In the genomic region with DNA sequence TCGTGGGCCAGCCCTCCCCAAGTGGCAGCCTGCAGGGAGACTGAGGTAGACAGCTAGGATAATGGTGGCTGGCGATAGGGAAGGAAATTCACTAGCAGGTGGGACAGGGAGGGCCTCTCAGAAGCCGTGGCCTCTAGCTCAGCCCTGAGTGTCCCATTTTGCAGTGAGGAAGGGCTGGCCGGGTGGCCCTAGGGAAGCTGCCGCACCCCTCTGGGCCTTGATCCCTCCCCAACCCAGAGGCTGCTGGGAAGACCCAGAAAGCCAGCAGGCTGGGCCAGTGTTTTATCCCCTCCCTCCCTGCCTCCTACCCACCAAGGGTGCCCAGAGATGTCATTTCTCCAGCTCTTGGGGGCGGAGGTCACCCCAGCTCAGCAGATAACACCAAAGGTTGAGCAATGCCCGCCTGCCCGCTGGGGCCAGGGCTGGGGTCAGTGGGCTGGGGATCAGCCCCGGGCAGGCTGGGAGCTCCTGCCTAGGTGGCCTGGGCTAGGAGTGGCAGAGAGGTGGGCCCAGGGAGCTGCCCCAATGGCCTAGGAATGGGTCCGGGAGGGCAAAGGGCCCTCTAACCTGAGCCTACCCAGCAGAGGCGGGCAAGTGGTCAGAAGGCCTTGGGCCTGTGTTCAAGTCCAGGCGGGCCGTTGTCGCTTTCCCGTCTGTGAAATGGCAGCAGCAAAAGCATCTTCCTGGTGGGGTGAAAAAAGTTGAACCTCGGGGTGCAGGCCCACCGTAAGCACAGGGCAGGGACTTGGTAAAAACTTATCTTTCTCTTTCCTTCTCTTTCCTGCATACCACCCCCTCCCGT, we compare ENCODE assay signal across 1 cellular context.
TF ChIP-seq lines count a peak whose summit lies in the region.

No MANE protein-coding gene starts in this region.

TF ChIP-seq in HepG2, 621 proteins besides CTCF, POLR2A, EP300 and RAD21 (continued from another document):
- TF ChIP-seq, protein P1, sequence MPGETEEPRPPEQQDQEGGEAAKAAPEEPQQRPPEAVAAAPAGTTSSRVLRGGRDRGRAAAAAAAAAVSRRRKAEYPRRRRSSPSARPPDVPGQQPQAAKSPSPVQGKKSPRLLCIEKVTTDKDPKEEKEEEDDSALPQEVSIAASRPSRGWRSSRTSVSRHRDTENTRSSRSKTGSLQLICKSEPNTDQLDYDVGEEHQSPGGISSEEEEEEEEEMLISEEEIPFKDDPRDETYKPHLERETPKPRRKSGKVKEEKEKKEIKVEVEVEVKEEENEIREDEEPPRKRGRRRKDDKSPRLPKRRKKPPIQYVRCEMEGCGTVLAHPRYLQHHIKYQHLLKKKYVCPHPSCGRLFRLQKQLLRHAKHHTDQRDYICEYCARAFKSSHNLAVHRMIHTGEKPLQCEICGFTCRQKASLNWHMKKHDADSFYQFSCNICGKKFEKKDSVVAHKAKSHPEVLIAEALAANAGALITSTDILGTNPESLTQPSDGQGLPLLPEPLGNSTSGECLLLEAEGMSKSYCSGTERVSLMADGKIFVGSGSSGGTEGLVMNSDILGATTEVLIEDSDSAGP (CRISPR knock-in tag; IDR thresholded peaks at IDR 0.05; ENCODE audit: borderline replicate concordance): peak; percentile 95
- TF ChIP-seq ZNF660 (CRISPR knock-in tag; IDR thresholded peaks at IDR 0.05; ENCODE audit: borderline replicate concordance, low read depth) (no peak), ZNF264 (CRISPR knock-in tag; IDR thresholded peaks at IDR 0.05) (peak; percentile 94; the same call in 1 of the 2 replicates), ZFY (CRISPR knock-in tag; IDR thresholded peaks at IDR 0.05) (peak; percentile 70), SP5 (CRISPR knock-in tag; IDR thresholded peaks at IDR 0.05; ENCODE audit: borderline replicate concordance, low read depth) (peak; percentile 96), NFRKB (IDR thresholded peaks at IDR 0.05) (no peak), ZNF562 (CRISPR knock-in tag; IDR thresholded peaks at IDR 0.05; ENCODE audit: borderline replicate concordance) (no peak), NFYB (CRISPR knock-in tag; IDR thresholded peaks at IDR 0.05) (no peak), NR2C2 (CRISPR knock-in tag; IDR thresholded peaks at IDR 0.05; ENCODE audit: borderline replicate concordance) (peak; percentile 96), MTF1 (CRISPR knock-in tag; IDR thresholded peaks at IDR 0.05) (no peak), SAP130 (CRISPR knock-in tag; IDR thresholded peaks at IDR 0.05; ENCODE audit: low read depth) (peak; percentile 94), ZNF776 (CRISPR knock-in tag; IDR thresholded peaks at IDR 0.05) (peak; percentile 90)
- TF ChIP-seq, protein P2, sequence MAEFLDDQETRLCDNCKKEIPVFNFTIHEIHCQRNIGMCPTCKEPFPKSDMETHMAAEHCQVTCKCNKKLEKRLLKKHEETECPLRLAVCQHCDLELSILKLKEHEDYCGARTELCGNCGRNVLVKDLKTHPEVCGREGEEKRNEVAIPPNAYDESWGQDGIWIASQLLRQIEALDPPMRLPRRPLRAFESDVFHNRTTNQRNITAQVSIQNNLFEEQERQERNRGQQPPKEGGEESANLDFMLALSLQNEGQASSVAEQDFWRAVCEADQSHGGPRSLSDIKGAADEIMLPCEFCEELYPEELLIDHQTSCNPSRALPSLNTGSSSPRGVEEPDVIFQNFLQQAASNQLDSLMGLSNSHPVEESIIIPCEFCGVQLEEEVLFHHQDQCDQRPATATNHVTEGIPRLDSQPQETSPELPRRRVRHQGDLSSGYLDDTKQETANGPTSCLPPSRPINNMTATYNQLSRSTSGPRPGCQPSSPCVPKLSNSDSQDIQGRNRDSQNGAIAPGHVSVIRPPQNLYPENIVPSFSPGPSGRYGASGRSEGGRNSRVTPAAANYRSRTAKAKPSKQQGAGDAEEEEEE (CRISPR knock-in tag; IDR thresholded peaks at IDR 0.05; ENCODE audit: borderline replicate concordance): no peak
- TF ChIP-seq, protein P3, sequence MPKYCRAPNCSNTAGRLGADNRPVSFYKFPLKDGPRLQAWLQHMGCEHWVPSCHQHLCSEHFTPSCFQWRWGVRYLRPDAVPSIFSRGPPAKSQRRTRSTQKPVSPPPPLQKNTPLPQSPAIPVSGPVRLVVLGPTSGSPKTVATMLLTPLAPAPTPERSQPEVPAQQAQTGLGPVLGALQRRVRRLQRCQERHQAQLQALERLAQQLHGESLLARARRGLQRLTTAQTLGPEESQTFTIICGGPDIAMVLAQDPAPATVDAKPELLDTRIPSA (CRISPR knock-in tag; IDR thresholded peaks at IDR 0.05; ENCODE audit: borderline replicate concordance): no peak
- TF ChIP-seq, protein P4, sequence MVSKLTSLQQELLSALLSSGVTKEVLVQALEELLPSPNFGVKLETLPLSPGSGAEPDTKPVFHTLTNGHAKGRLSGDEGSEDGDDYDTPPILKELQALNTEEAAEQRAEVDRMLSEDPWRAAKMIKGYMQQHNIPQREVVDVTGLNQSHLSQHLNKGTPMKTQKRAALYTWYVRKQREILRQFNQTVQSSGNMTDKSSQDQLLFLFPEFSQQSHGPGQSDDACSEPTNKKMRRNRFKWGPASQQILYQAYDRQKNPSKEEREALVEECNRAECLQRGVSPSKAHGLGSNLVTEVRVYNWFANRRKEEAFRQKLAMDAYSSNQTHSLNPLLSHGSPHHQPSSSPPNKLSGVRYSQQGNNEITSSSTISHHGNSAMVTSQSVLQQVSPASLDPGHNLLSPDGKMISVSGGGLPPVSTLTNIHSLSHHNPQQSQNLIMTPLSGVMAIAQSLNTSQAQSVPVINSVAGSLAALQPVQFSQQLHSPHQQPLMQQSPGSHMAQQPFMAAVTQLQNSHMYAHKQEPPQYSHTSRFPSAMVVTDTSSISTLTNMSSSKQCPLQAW (CRISPR knock-in tag; IDR thresholded peaks at IDR 0.05): peak; percentile 92; the same call in 1 of the 2 replicates
- TF ChIP-seq, protein P5, sequence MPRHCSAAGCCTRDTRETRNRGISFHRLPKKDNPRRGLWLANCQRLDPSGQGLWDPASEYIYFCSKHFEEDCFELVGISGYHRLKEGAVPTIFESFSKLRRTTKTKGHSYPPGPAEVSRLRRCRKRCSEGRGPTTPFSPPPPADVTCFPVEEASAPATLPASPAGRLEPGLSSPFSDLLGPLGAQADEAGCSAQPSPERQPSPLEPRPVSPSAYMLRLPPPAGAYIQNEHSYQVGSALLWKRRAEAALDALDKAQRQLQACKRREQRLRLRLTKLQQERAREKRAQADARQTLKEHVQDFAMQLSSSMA (CRISPR knock-in tag; IDR thresholded peaks at IDR 0.05): peak; percentile 85
- TF ChIP-seq, protein P6, sequence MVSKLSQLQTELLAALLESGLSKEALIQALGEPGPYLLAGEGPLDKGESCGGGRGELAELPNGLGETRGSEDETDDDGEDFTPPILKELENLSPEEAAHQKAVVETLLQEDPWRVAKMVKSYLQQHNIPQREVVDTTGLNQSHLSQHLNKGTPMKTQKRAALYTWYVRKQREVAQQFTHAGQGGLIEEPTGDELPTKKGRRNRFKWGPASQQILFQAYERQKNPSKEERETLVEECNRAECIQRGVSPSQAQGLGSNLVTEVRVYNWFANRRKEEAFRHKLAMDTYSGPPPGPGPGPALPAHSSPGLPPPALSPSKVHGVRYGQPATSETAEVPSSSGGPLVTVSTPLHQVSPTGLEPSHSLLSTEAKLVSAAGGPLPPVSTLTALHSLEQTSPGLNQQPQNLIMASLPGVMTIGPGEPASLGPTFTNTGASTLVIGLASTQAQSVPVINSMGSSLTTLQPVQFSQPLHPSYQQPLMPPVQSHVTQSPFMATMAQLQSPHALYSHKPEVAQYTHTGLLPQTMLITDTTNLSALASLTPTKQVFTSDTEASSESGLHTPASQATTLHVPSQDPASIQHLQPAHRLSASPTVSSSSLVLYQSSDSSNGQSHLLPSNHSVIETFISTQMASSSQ (IDR thresholded peaks at IDR 0.05; ENCODE audit: low read depth): no peak; the same call in 1 of the 2 replicates
- TF ChIP-seq, protein P6 (CRISPR knock-in tag; IDR thresholded peaks at IDR 0.05; ENCODE audit: borderline replicate concordance): peak; percentile 90
TF ChIP-seq in HepG2: peak in this region for 406.
